ENCODE assay signal across 17 cellular contexts in the genomic region with DNA sequence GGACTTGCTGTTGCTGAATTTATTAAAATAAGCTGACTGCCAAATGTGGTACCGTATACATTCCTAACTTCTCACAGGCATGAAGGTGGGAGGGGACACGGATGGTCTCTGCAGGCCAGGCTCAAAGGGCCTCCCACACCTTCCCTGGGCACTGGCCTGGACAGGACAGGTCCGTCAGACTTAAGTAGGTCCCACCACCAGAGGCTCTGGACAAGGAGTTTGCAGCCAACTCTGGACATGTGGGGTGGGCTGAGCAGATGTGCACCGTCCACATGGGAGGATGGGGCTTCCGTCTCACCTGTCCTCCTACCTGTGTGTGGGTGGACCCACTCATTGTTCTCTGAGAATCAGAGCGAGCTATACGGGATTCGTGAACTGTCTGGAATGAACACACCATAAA.
"Had no signal": no experiment of that assay in that cellular context is flagged by ENCODE, and none has a peak within 500 bp of the region (broad histone marks: within the 10 kb centered on the region; RNA-seq: fewer than 3 reads in every experiment).

No MANE protein-coding gene starts in this region.

- H3K9me3 Mint-ChIP-seq: activated CD4-positive, alpha-beta T cell treated with anti-CD3 and anti-CD28 coated beads, Interleukin-2, amount 10 ng/mL, durations not matched to agents 7 days and 5 days; activated naive CD4-positive, alpha-beta T cell treated with anti-CD3 and anti-CD28 coated beads for 36 hours; naive B cell; type B pancreatic cell had no signal

- DNase-seq: activated CD4-positive, alpha-beta T cell treated with anti-CD3 and anti-CD28 coated beads, Interleukin-2, amount 10 ng/mL, durations not matched to agents 7 days and 5 days; activated CD8-positive, alpha-beta memory T cell treated with anti-CD3 and anti-CD28 coated beads, Interleukin-2, amount 50 U/mL, for 4 hours; activated naive CD4-positive, alpha-beta T cell treated with anti-CD3 and anti-CD28 coated beads for 36 hours; activated T-cell treated with anti-CD3 and anti-CD28 coated beads, Interleukin-2, amount 50 U/mL, for 48 hours; cortex of kidney; foreskin keratinocyte; kidney; lower lobe of right lung; naive B cell; nucleus accumbens; sigmoid colon; stimulated activated CD4-positive, alpha-beta T cell treated with anti-CD3 and anti-CD28 coated beads, Interleukin-2, amount 100 ng/mL, for 48 hours; stimulated activated CD8-positive, alpha-beta memory T cell treated with anti-CD3 and anti-CD28 coated beads, Interleukin-4, amount 100 ng/mL, for 48 hours; stimulated activated naive CD4-positive, alpha-beta T cell had no signal

- H3K4me3 ChIP-seq: lower lobe of right lung, sigmoid colon, smooth muscle cell, thoracic aorta had no signal

- H3K27me3 Mint-ChIP-seq: activated CD4-positive, alpha-beta T cell treated with anti-CD3 and anti-CD28 coated beads, Interleukin-2, amount 10 ng/mL, durations not matched to agents 7 days and 5 days; naive B cell had no signal

- H3K9me3 ChIP-seq: lower lobe of right lung, sigmoid colon, thoracic aorta had no signal

- ATAC-seq: lower lobe of right lung had no signal

- FAIRE-seq: kidney had no signal

- H3K4me1 ChIP-seq: lower lobe of right lung had no signal

- H3K27ac ChIP-seq: foreskin keratinocyte, lower lobe of right lung, sigmoid colon, thoracic aorta had no signal

- H3K27me3 ChIP-seq: foreskin keratinocyte, sigmoid colon had no signal

- H3K4me3 Mint-ChIP-seq: activated CD4-positive, alpha-beta T cell treated with anti-CD3 and anti-CD28 coated beads, Interleukin-2, amount 10 ng/mL, durations not matched to agents 7 days and 5 days; activated naive CD4-positive, alpha-beta T cell treated with anti-CD3 and anti-CD28 coated beads for 36 hours; type B pancreatic cell had no signal

- H3K4me2 ChIP-seq: smooth muscle cell had no signal

- H3K27ac Mint-ChIP-seq: activated CD4-positive, alpha-beta T cell treated with anti-CD3 and anti-CD28 coated beads, Interleukin-2, amount 10 ng/mL, durations not matched to agents 7 days and 5 days; type B pancreatic cell had no signal
